Comparison of ENCODE assay signal across 11 cellular contexts in the genomic region with DNA sequence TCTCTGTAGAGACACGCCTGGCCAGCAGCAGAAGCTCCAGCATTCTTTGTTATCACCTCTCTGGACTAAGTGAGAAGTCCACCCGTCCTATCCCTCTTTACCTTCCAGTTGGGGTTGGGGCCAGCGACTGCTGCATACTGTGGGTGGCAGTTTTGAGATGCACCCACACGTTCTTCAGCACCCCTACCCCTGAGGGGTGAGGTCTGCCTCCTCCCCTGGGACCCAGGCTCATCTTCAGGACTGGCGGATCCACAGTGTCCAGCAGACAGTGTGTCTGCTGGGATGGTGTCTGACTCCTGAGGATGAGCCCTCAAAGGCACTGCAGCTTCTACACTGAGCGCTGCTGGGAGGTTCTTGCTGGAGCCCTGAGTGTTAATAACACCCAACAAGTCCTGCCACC.
"Had no signal": no experiment of that assay in that cellular context is flagged by ENCODE, and none has a peak within 500 bp of the region (broad histone marks: within the 10 kb centered on the region; RNA-seq: fewer than 3 reads in every experiment).

No MANE protein-coding gene starts in this region.

- DNase-seq: central memory CD4-positive, alpha-beta T cell; effector memory CD4-positive, alpha-beta T cell; heart left ventricle; hypothalamus; left lung; lower lobe of right lung; right cardiac atrium; stimulated activated CD4-positive, alpha-beta T cell treated with anti-CD3 and anti-CD28 coated beads, Interleukin-2, amount 100 ng/mL, for 48 hours; stimulated activated naive CD8-positive, alpha-beta T cell treated with anti-CD3 and anti-CD28 coated beads, Interleukin-15, Interleukin-2, amounts not matched to agents 100 U/mL and 50 U/mL, for 24 hours; transverse colon had no signal

- H3K27ac ChIP-seq: left lung, transverse colon had no signal

- H3K4me3 ChIP-seq: heart left ventricle, left lung, lower lobe of right lung, smooth muscle cell, transverse colon had no signal

- H3K9me3 ChIP-seq: heart left ventricle, left lung, lower lobe of right lung, transverse colon had no signal

- H3K36me3 ChIP-seq: heart left ventricle, left lung, lower lobe of right lung, transverse colon had no signal

- H3K4me2 ChIP-seq: smooth muscle cell had no signal

- H3K27me3 ChIP-seq: heart left ventricle, left lung, transverse colon had no signal
